Comparison of ENCODE assay signal across 19 cellular contexts in genomic region chr3:47766186-47766585, GRCh38. TPM values are rescaled to one million over a fixed set of nuclear protein-coding genes. Genes with fewer than 3 reads are reported as not detected.
A peak's percentile ranks its signal among the peaks of the same experiment; 100 is the strongest.
DNase-seq lines count a peak whose midpoint lies in the region; ATAC-seq and TF ChIP-seq lines count a peak whose summit lies in the region.
"Had no signal": no experiment of that assay in that cellular context is flagged by ENCODE, and none has a peak within 500 bp of the region (broad histone marks: within the 10 kb centered on the region; RNA-seq: fewer than 3 reads in every experiment).

No MANE protein-coding gene starts in this region.

- intact Hi-C loops in psoas muscle (cut with DNase I), result no loop called here
- intact Hi-C loops in uterus (cut with DNase I; ENCODE audit: low total_unique reads), result no loop called here
- intact Hi-C loops in right lobe of liver (cut with DNase I), result no loop called here

- CTCF ChIA-PET in activated CD8-positive, alpha-beta memory T cell treated with anti-CD3 and anti-CD28 coated beads, Interleukin-2, amount 10 ng/mL, durations not matched to agents 7 days and 5 days (lab: Charles Lee), result interaction anchor here (0.9 kb wide), 1 partner anchor 27 kb away, joined by 3 read pairs; no protein-coding TSS in a partner anchor

- H3K36me3 Mint-ChIP-seq in activated CD8-positive, alpha-beta memory T cell treated with anti-CD3 and anti-CD28 coated beads, Interleukin-2, amount 10 ng/mL, durations not matched to agents 7 days and 5 days, result peaks cover 21% of the 10 kb centered on the region
- peaks cover 24% of the 10 kb centered on the region for H3K36me3 Mint-ChIP-seq in mesothelial cell of epicardium

- H3K36me3 ChIP-seq in psoas muscle (ENCODE audit: insufficient read depth in 1 of 2, low read depth in 1 of 2) (peaks cover 0 to 11% of the 10 kb centered on the region in 2 donors), uterus (no peaks in the 10 kb centered on the region), right lobe of liver (peaks cover 0 to 13% (median 4%) of the 10 kb centered on the region in 4 donors)

- H3K4me1 ChIP-seq in psoas muscle (peaks cover 6% of the 10 kb centered on the region), uterus (peaks cover 0 to 9% of the 10 kb centered on the region in 2 donors), right lobe of liver (peaks cover 0 to 7% (median 0%) of the 10 kb centered on the region in 4 donors)
- H3K4me1 ChIP-seq: BLaER1, HAP-1 had no signal

- H3K27me3 Mint-ChIP-seq in activated CD8-positive, alpha-beta memory T cell treated with anti-CD3 and anti-CD28 coated beads, Interleukin-2, amount 10 ng/mL, durations not matched to agents 7 days and 5 days, result no peaks in the 10 kb centered on the region
- no peaks in the 10 kb centered on the region for H3K27me3 Mint-ChIP-seq in mesothelial cell of epicardium (ENCODE audit: low read depth)
- H3K27me3 Mint-ChIP-seq: CD4-positive, alpha-beta T cell had no signal

- H3K27ac ChIP-seq in psoas muscle, result peak overlapping the region; percentile 10
- peak overlapping the region; percentile 49 to 73 for H3K27ac ChIP-seq in uterus
- H3K27ac ChIP-seq in right lobe of liver, result no peak overlapping the region
- H3K27ac ChIP-seq: 22Rv1, BLaER1 had no signal

- peak overlapping the region; percentile 8 for H3K27ac Mint-ChIP-seq in activated CD8-positive, alpha-beta memory T cell treated with anti-CD3 and anti-CD28 coated beads, Interleukin-2, amount 10 ng/mL, durations not matched to agents 7 days and 5 days
- H3K27ac Mint-ChIP-seq in mesothelial cell of epicardium, result peak overlapping the region; percentile 16
- H3K27ac Mint-ChIP-seq: CD4-positive, alpha-beta T cell; HFFc6 had no signal

- H3K4me3 Mint-ChIP-seq in activated CD8-positive, alpha-beta memory T cell treated with anti-CD3 and anti-CD28 coated beads, Interleukin-2, amount 10 ng/mL, durations not matched to agents 7 days and 5 days, result no peak overlapping the region
- no peak overlapping the region for H3K4me3 Mint-ChIP-seq in mesothelial cell of epicardium
- H3K4me3 Mint-ChIP-seq: CD4-positive, alpha-beta T cell; HFFc6 had no signal

- H3K4me3 ChIP-seq in psoas muscle (no peak overlapping the region), uterus (no peak overlapping the region), right lobe of liver (no peak overlapping the region)
- H3K4me3 ChIP-seq: BLaER1, GM12878, HAP-1 had no signal

- no peaks in the 10 kb centered on the region for H3K9me3 ChIP-seq in psoas muscle
- H3K9me3 ChIP-seq in uterus, result no peaks in the 10 kb centered on the region
- no peaks in the 10 kb centered on the region for H3K9me3 ChIP-seq in right lobe of liver
- H3K9me3 ChIP-seq: BLaER1, HAP-1 had no signal

- DNase-seq in activated CD8-positive, alpha-beta memory T cell treated with anti-CD3 and anti-CD28 coated beads, Interleukin-2, amount 10 ng/mL, durations not matched to agents 7 days and 5 days, result no peak
- no peak for DNase-seq in activated CD8-positive, alpha-beta memory T cell treated with anti-CD3 and anti-CD28 coated beads for 24 hours
- DNase-seq in mesothelial cell of epicardium (ENCODE audit: low spot score in 2 of 2, unreplicated experiment in 2 of 2) (no peak), psoas muscle (no peak), uterus (no peak), right lobe of liver (no peak), iPS-NIHi11 (ENCODE audit: low spot score) (no peak), NCI-H1092 treated with DMSO at 0.1 percent for 48 hours (lab: John Stamatoyannopoulos, UW) (no peak)
- DNase-seq: AML-193; Calu3; CD4-positive, alpha-beta T cell; DMS79; GOT3; HFFc6 had no signal

- no peaks in the 10 kb centered on the region for H3K9me3 Mint-ChIP-seq in activated CD8-positive, alpha-beta memory T cell treated with anti-CD3 and anti-CD28 coated beads, Interleukin-2, amount 10 ng/mL, durations not matched to agents 7 days and 5 days (ENCODE audit: low read depth)
- H3K9me3 Mint-ChIP-seq in mesothelial cell of epicardium, result no peaks in the 10 kb centered on the region
- H3K9me3 Mint-ChIP-seq: CD4-positive, alpha-beta T cell; HFFc6 had no signal

- TF ChIP-seq POLR2A in uterus (IDR thresholded peaks at IDR 0.05) (no peak), right lobe of liver (IDR thresholded peaks at IDR 0.05) (no peak)

- H3K4me1 Mint-ChIP-seq in activated CD8-positive, alpha-beta memory T cell treated with anti-CD3 and anti-CD28 coated beads, Interleukin-2, amount 10 ng/mL, durations not matched to agents 7 days and 5 days, result peaks cover 10% of the 10 kb centered on the region
- H3K4me1 Mint-ChIP-seq in mesothelial cell of epicardium, result peaks cover 3% of the 10 kb centered on the region

- no peaks in the 10 kb centered on the region for H3K27me3 ChIP-seq in psoas muscle (ENCODE audit: insufficient read depth in 3 of 3, low read length in 2 of 3)
- no peaks in the 10 kb centered on the region for H3K27me3 ChIP-seq in uterus
- no peaks in the 10 kb centered on the region for H3K27me3 ChIP-seq in right lobe of liver
- H3K27me3 ChIP-seq: BLaER1 had no signal

- TF ChIP-seq CTCF in mesothelial cell of epicardium (IDR thresholded peaks at IDR 0.05; ENCODE audit: unreplicated experiment) (no peak), psoas muscle (IDR thresholded peaks at IDR 0.05) (no peak), uterus (IDR thresholded peaks at IDR 0.05) (no peak), right lobe of liver (IDR thresholded peaks at IDR 0.05) (no peak)

- ATAC-seq in activated CD8-positive, alpha-beta memory T cell treated with anti-CD3 and anti-CD28 coated beads, Interleukin-2, amount 10 ng/mL, durations not matched to agents 7 days and 5 days, result no peak
- ATAC-seq in psoas muscle (no peak), right lobe of liver (no peak)
- ATAC-seq: GM12878, HepG2 had no signal

- 88 to 97% (median 89%) methylated on average over 4 of the region's 4 CpGs for WGBS in psoas muscle, 3 donors
- 91% methylated on average over 4 of the region's 4 CpGs for WGBS in right lobe of liver (ENCODE audit: insufficient coverage, low coverage, low lambda C conversion rate, missing lambda C conversion rate)

RNA-seq across cellular contexts. Expression of gene SMARCC1, which starts 15.5 kb away (rescaled TPM):
- 100 to 1,000 TPM in 1 of 2 experiments, 10 to 100 TPM in 1; 84.3 to 111 TPM for total RNA-seq in activated CD8-positive, alpha-beta memory T cell treated with anti-CD3 and anti-CD28 coated beads, Interleukin-2, amount 10 ng/mL, durations not matched to agents 7 days and 5 days
- total RNA-seq in mesothelial cell of epicardium, result 215 to 234 TPM (median 222 TPM) in 3 replicates
- total RNA-seq in psoas muscle, result 10 to 100 TPM; 29.2 to 54.3 (median 35.7) TPM
- 10 to 100 TPM; 10.7 to 38.8 (median 18.2) TPM for polyA plus RNA-seq in psoas muscle
- 10 to 100 TPM; 23.8 to 61.0 (median 45.5) TPM for total RNA-seq in uterus
- total RNA-seq in right lobe of liver, result 10 to 100 TPM; 15.6 to 32.0 (median 24.1) TPM

RNA-seq across cellular contexts. Expression of gene DHX30, which starts 36.8 kb away (rescaled TPM):
- 10 to 100 TPM; 84.8 to 95.6 TPM for total RNA-seq in activated CD8-positive, alpha-beta memory T cell treated with anti-CD3 and anti-CD28 coated beads, Interleukin-2, amount 10 ng/mL, durations not matched to agents 7 days and 5 days
- total RNA-seq in mesothelial cell of epicardium (114 to 122 TPM (median 114 TPM) in 3 replicates), psoas muscle (10 to 100 TPM; 43.3 to 62.3 (median 52.3) TPM), uterus (10 to 100 TPM; 21.5 to 78.6 (median 55.7) TPM), right lobe of liver (10 to 100 TPM; 20.1 to 40.9 (median 28.7) TPM)
- polyA plus RNA-seq in psoas muscle, result 10 to 100 TPM; 40.6 to 57.2 (median 48.8) TPM

Comparison
In these comparisons a context has a peak if more than half of its experiments do, and no peak if none do; other contexts are left out.
1. H3K27ac ChIP-seq: peak in psoas muscle (single experiment) and uterus (2 of 2); none in right lobe of liver (0 of 3).